8 cellular contexts compared by ENCODE assay signal in genomic region chr14:58501214-58501816, GRCh38.
DNase-seq lines count a peak whose midpoint lies in the region; ATAC-seq, FAIRE-seq and TF ChIP-seq lines count a peak whose summit lies in the region.

No MANE protein-coding gene starts in this region.

- H3K27ac ChIP-seq in lung (ENCODE audit: low read depth in 1 of 2, low read length in 1 of 2): no peak overlapping the region

- H3K36me3 ChIP-seq in lung (ENCODE audit: control insufficient read depth in 2 of 2, insufficient read depth in 2 of 2, low read length in 2 of 2): peaks cover 9 to 10% of the 10 kb centered on the region in 2 donors

- ATAC-seq in GM21786 (IDR thresholded peaks at IDR 0.05; ENCODE audit: unreplicated experiment): peak; percentile 61
- no peak for ATAC-seq in lung (ENCODE audit: insufficient read depth, low FRiP score)
- ATAC-seq in GM21367 (IDR thresholded peaks at IDR 0.05; ENCODE audit: unreplicated experiment): no peak

- H3K4me1 ChIP-seq in lung (ENCODE audit: control insufficient read depth in 2 of 2, insufficient read depth in 2 of 2, low read length in 2 of 2): no peaks in the 10 kb centered on the region

- peak; percentile 74 for FAIRE-seq in urothelium cell line (lab: Jason Lieb, UNC)

- WGBS in lung, 2 donors: 50 to 55% methylated on average over 3 of the region's 3 CpGs

- H3K4me3 ChIP-seq in lung: no peak overlapping the region

- DNase-seq in DMS79 (lab: John Stamatoyannopoulos, UW): peak; percentile 76
- peak; percentile 56 for DNase-seq in MV-4-11 (lab: John Stamatoyannopoulos, UW)
- peak; percentile 63 for DNase-seq in RPMI7951 (ENCODE audit: low read depth)
- DNase-seq in dermis microvascular lymphatic vessel endothelial cell (ENCODE audit: low read depth in 2 of 2): peak; percentile 70 to 82
- DNase-seq in lung (ENCODE audit: low spot score): no peak
- DNase-seq in urothelium cell line (ENCODE audit: low spot score): peak; percentile 49

- no peaks in the 10 kb centered on the region for H3K9me3 ChIP-seq in lung (ENCODE audit: control insufficient read depth in 2 of 2, insufficient read depth in 1 of 2, low read length in 1 of 2)

- TF ChIP-seq CTCF in lung (IDR thresholded peaks at IDR 0.05; ENCODE audit: control extremely low read depth, extremely low read depth): peak; percentile 83

- H3K27me3 ChIP-seq in lung (ENCODE audit: control insufficient read depth, insufficient read depth): no peaks in the 10 kb centered on the region
